Comparison of ENCODE assay signal across 14 cellular contexts in genomic region chr9:126676102-126676684, GRCh38.
"Had no signal": no experiment of that assay in that cellular context is flagged by ENCODE, and none has a peak within 500 bp of the region (broad histone marks: within the 10 kb centered on the region; RNA-seq: fewer than 3 reads in every experiment).

No MANE protein-coding gene starts in this region.

- H3K4me1 ChIP-seq: esophagus muscularis mucosa had no signal

- H3K4me1 Mint-ChIP-seq: activated B cell treated with CpG ODN at 0.5 μM for 24 hours had no signal

- H3K9me3 ChIP-seq: esophagus muscularis mucosa, left ventricle myocardium inferior, ovary, stomach, thoracic aorta had no signal

- H3K4me3 Mint-ChIP-seq: activated B cell treated with CpG ODN at 0.5 μM for 24 hours; activated CD4-positive, alpha-beta T cell treated with anti-CD3 and anti-CD28 coated beads, Interleukin-2, amount 10 ng/mL, durations not matched to agents 24 days and 14 days; activated naive CD8-positive, alpha-beta T cell; T-helper 1 cell treated with Interleukin-12 subunit alpha and Interleukin-12 subunit beta and Interleukin-4 antibody, amounts not matched to agents 30 μg/mL and 1 μg/mL, for 36 hours had no signal

- H3K27ac Mint-ChIP-seq: activated B cell treated with CpG ODN at 0.5 μM for 24 hours; activated CD4-positive, alpha-beta T cell treated with anti-CD3 and anti-CD28 coated beads, Interleukin-2, amount 10 ng/mL, durations not matched to agents 24 days and 14 days; activated naive CD8-positive, alpha-beta T cell; T-helper 1 cell treated with Interleukin-12 subunit alpha and Interleukin-12 subunit beta and Interleukin-4 antibody, amounts not matched to agents 30 μg/mL and 1 μg/mL, for 36 hours had no signal

- H3K27ac ChIP-seq: esophagus muscularis mucosa, left ventricle myocardium inferior, ovary, stomach, thoracic aorta had no signal

- H3K36me3 ChIP-seq: esophagus muscularis mucosa, left ventricle myocardium inferior, ovary, stomach, thoracic aorta had no signal

- H3K36me3 Mint-ChIP-seq: activated naive CD8-positive, alpha-beta T cell had no signal

- H3K9me3 Mint-ChIP-seq: activated B cell treated with CpG ODN at 0.5 μM for 24 hours; activated CD4-positive, alpha-beta T cell treated with anti-CD3 and anti-CD28 coated beads, Interleukin-2, amount 10 ng/mL, durations not matched to agents 24 days and 14 days; T-helper 1 cell treated with Interleukin-12 subunit alpha and Interleukin-12 subunit beta and Interleukin-4 antibody, amounts not matched to agents 30 μg/mL and 1 μg/mL, for 36 hours had no signal

- H3K4me3 ChIP-seq: esophagus muscularis mucosa, ovary, stomach, thoracic aorta had no signal

- DNase-seq: activated B cell treated with CpG ODN at 0.5 μM for 24 hours; activated CD4-positive, alpha-beta T cell treated with anti-CD3 and anti-CD28 coated beads, Interleukin-2, amount 10 ng/mL, durations not matched to agents 24 days and 14 days; activated effector memory CD4-positive, alpha-beta T cell treated with anti-CD3 and anti-CD28 coated beads, Interleukin-2, amount 50 U/mL, for 16 hours; activated T-cell treated with anti-CD3 and anti-CD28 coated beads, Interleukin-2, amount 50 U/mL, for 1 hour; amygdala; islet precursor cell; left ventricle myocardium inferior; ovary; stimulated activated CD4-positive, alpha-beta T cell treated with anti-CD3 and anti-CD28 coated beads, Interleukin-4, amount 100 ng/mL, for 24 hours; stomach had no signal
